10 cellular contexts compared by ENCODE assay signal in the genomic region with DNA sequence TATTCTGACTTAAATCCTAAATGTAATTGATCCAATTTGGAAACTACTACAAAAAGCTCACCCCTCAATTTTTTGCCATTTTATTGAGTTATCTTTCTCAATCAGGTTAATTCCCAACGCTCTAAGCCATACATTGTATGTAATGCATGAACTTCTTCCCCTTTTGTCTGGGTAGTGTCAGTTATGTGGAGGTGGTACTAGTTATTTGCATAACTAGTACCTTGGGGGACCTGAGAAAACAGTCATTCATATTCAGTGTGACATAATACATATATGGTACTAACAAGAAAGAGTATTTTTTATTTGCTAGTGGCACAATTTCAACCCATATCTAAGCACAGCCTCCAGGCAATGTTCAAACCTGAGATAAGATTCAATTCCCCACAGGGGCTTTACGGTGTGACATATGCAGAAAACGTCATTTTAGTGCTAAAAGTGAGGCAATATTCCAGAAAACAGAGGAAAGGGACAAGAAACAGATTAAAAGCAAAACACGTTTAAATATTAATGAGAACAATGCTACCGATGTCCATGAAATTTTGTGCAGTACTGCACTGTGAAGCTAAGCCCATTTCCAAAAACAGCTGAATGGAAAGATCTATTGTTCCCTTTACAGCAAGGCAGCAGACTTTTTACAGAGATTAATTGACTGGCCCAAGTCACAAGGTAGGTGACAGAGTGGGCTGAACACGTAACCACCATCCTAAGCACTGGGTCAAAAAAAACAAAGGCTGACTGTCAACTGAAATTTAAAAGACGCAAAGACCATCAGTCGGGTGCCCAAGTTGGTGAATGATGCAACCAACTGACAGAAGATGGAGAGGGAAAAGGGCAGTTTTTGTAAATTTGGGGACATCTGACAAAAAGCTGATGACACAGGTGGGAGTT. TPM values are rescaled to one million over a fixed set of nuclear protein-coding genes. Genes with fewer than 3 reads are reported as not detected.
A peak's percentile ranks its signal among the peaks of the same experiment; 100 is the strongest.
DNase-seq lines count a peak whose midpoint lies in the region; ATAC-seq, FAIRE-seq and TF ChIP-seq lines count a peak whose summit lies in the region.
"Had no signal": no experiment of that assay in that cellular context is flagged by ENCODE, and none has a peak within 500 bp of the region (broad histone marks: within the 10 kb centered on the region; RNA-seq: fewer than 3 reads in every experiment).

No MANE protein-coding gene starts in this region.

- H3K9me3 ChIP-seq in A549 = no peaks in the 10 kb centered on the region
- no peaks in the 10 kb centered on the region for H3K9me3 ChIP-seq in HAP-1
- no peaks in the 10 kb centered on the region for H3K9me3 ChIP-seq in iPS-18a (ENCODE audit: control insufficient read depth, low read depth, low read length)
- H3K9me3 ChIP-seq in sigmoid colon = no peaks in the 10 kb centered on the region
- no peaks in the 10 kb centered on the region for H3K9me3 ChIP-seq in suprapubic skin

- ATAC-seq in A549 = no peak
- ATAC-seq in GM21619 (IDR thresholded peaks at IDR 0.05; ENCODE audit: unreplicated experiment) = no peak

- TF ChIP-seq CTCF in A549 (IDR thresholded peaks at IDR 0.05) (no peak), WI38 (IDR thresholded peaks at IDR 0.05; ENCODE audit: low read depth, low read length) (no peak), sigmoid colon (IDR thresholded peaks at IDR 0.05) (no peak), suprapubic skin (IDR thresholded peaks at IDR 0.05) (no peak)

- H3K4me2 ChIP-seq in A549 = peak overlapping the region; percentile 79

- H3K36me3 ChIP-seq in HAP-1 (replicated peaks) (no peaks in the 10 kb centered on the region), iPS-18a (ENCODE audit: control insufficient read depth, low read depth, low read length) (no peaks in the 10 kb centered on the region), sigmoid colon (peaks cover 0 to 11% (median 3%) of the 10 kb centered on the region in 4 donors), suprapubic skin (peaks cover 13% of the 10 kb centered on the region)

- H3K27me3 ChIP-seq in HAP-1 (ENCODE audit: low read depth) (no peaks in the 10 kb centered on the region), iPS-18a (ENCODE audit: control insufficient read depth, insufficient read depth, low read length) (no peaks in the 10 kb centered on the region), sigmoid colon (no peaks in the 10 kb centered on the region), suprapubic skin (no peaks in the 10 kb centered on the region)

- H3K4me1 ChIP-seq in A549 = peaks cover 13% of the 10 kb centered on the region; the same call in 2 of the 3 replicates
- peaks cover 12% of the 10 kb centered on the region for H3K4me1 ChIP-seq in HAP-1
- H3K4me1 ChIP-seq in iPS-18a (ENCODE audit: control insufficient read depth, low read depth, low read length) = peaks cover 4% of the 10 kb centered on the region
- H3K4me1 ChIP-seq in sigmoid colon = peaks cover 0 to 20% (median 5%) of the 10 kb centered on the region in 4 donors
- peaks cover 5% of the 10 kb centered on the region for H3K4me1 ChIP-seq in suprapubic skin

- in situ Hi-C loops in HAP-1 (cut with MboI; ENCODE audit: low sequenced_read_pairs) = no loop called here

- DNase-seq in A549 (ENCODE audit: low read depth in 1 of 2, low spot score in 1 of 2) (no peak), HAP-1 (ENCODE audit: low spot score in 2 of 2) (peak in 1 of 2 experiments; percentile 69), sigmoid colon (no peak), suprapubic skin (ENCODE audit: low spot score in 2 of 2) (no peak), NCI-H524 (lab: John Stamatoyannopoulos, UW) (no peak)
- DNase-seq: GDM1 had no signal

- intact Hi-C loops in sigmoid colon (cut with DNase I) = loop anchor here (5.0 kb wide), 1 partner anchor 107 kb away; the partner anchor contains the start of genes PIGP and TTC3

- TF ChIP-seq EP300 in A549 (IDR thresholded peaks at IDR 0.05) (no peak), sigmoid colon (IDR thresholded peaks at IDR 0.05) (no peak), suprapubic skin (IDR thresholded peaks at IDR 0.05) (no peak)

- FAIRE-seq in A549 (lab: Jason Lieb, UNC) = no peak

- H3K27ac ChIP-seq in A549 = peak overlapping the region; percentile 93 to 96
- H3K27ac ChIP-seq in iPS-18a (ENCODE audit: low read length) = no peak overlapping the region
- no peak overlapping the region for H3K27ac ChIP-seq in sigmoid colon
- H3K27ac ChIP-seq in suprapubic skin = no peak overlapping the region

- CTCF ChIA-PET in A549 (lab: Yijun Ruan, JAX) = interaction anchor here (0.6 to 1.0 kb wide), 5 partner anchors 12 to 1020 kb away, joined by 3 to 6 read pairs (median 3); no protein-coding TSS in a partner anchor

- POLR2A ChIA-PET in A549 (lab: Yijun Ruan, JAX) = interaction anchor here (1.1 kb wide), 1 partner anchor 535 kb away, joined by 4 read pairs; no protein-coding TSS in a partner anchor

- 75% methylated on average over 8 of the region's 8 CpGs for WGBS in A549 (ENCODE audit: missing lambda C conversion rate)
- 87 to 88% methylated on average over 8 of the region's 8 CpGs for WGBS in sigmoid colon, 2 donors
- WGBS in suprapubic skin = 79% methylated on average over 8 of the region's 8 CpGs

- H3K4me3 ChIP-seq in A549 = peak overlapping the region; percentile 70
- H3K4me3 ChIP-seq in HAP-1 = peak overlapping the region; percentile 66
- H3K4me3 ChIP-seq in WI38 (ENCODE audit: low read depth, low read length) = peak overlapping the region; percentile 71
- peak overlapping the region; percentile 73 for H3K4me3 ChIP-seq in iPS-18a (ENCODE audit: low read length)
- H3K4me3 ChIP-seq in sigmoid colon = peak overlapping the region in 1 of 4 donors; percentile 70
- no peak overlapping the region for H3K4me3 ChIP-seq in suprapubic skin

- TF ChIP-seq RAD21 in A549 (conservative IDR thresholded peaks at IDR 0.05 in 1 of 2, IDR thresholded peaks at IDR 0.05 in 1 of 2) = no peak

- no peak overlapping the region for H3K9ac ChIP-seq in iPS-18a (ENCODE audit: low read length)

- TF ChIP-seq POLR2A in A549 (IDR thresholded peaks at IDR 0.05; ENCODE audit: low read length) (no peak), sigmoid colon (IDR thresholded peaks at IDR 0.05) (no peak), suprapubic skin (IDR thresholded peaks at IDR 0.05) (no peak)

TF ChIP-seq in A549, 52 proteins besides CTCF, POLR2A, EP300 and RAD21 (continues in another document):
- no peak for TF ChIP-seq HOXB13 (CRISPR knock-in tag; IDR thresholded peaks at IDR 0.05; ENCODE audit: low read depth)
- TF ChIP-seq, protein P1, sequence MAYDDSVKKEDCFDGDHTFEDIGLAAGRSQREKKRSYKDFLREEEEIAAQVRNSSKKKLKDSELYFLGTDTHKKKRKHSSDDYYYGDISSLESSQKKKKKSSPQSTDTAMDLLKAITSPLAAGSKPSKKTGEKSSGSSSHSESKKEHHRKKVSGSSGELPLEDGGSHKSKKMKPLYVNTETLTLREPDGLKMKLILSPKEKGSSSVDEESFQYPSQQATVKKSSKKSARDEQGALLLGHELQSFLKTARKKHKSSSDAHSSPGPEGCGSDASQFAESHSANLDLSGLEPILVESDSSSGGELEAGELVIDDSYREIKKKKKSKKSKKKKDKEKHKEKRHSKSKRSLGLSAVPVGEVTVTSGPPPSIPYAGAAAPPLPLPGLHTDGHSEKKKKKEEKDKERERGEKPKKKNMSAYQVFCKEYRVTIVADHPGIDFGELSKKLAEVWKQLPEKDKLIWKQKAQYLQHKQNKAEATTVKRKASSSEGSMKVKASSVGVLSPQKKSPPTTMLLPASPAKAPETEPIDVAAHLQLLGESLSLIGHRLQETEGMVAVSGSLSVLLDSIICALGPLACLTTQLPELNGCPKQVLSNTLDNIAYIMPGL (CRISPR knock-in tag; IDR thresholded peaks at IDR 0.05; ENCODE audit: borderline replicate concordance) = no peak
- TF ChIP-seq ZFP36 (IDR thresholded peaks at IDR 0.05; ENCODE audit: borderline replicate concordance, partially characterized antibody) = no peak
- no peak for TF ChIP-seq KDM1A (IDR thresholded peaks at IDR 0.05; ENCODE audit: low read depth)
- TF ChIP-seq ZNF302 (CRISPR knock-in tag; IDR thresholded peaks at IDR 0.05) = no peak
- TF ChIP-seq, protein P2, sequence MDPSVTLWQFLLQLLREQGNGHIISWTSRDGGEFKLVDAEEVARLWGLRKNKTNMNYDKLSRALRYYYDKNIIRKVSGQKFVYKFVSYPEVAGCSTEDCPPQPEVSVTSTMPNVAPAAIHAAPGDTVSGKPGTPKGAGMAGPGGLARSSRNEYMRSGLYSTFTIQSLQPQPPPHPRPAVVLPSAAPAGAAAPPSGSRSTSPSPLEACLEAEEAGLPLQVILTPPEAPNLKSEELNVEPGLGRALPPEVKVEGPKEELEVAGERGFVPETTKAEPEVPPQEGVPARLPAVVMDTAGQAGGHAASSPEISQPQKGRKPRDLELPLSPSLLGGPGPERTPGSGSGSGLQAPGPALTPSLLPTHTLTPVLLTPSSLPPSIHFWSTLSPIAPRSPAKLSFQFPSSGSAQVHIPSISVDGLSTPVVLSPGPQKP (IDR thresholded peaks at IDR 0.05; ENCODE audit: low read depth, low read length) = no peak
- TF ChIP-seq USF2 (IDR thresholded peaks at IDR 0.05) = no peak
- TF ChIP-seq FOSB (CRISPR knock-in tag; IDR thresholded peaks at IDR 0.05) = no peak
- no peak for TF ChIP-seq CBX2 (IDR thresholded peaks at IDR 0.05; ENCODE audit: borderline replicate concordance, low read depth)

RNA-seq across cellular contexts. Expression of gene HLCS, which starts 1.4 kb away (rescaled TPM):
- 23.1 and 24.3 TPM in 2 replicates for polyA plus RNA-seq in A549 (2011; rRNA removed)
- polyA plus RNA-seq in A549 (2012; cell fraction: cytosol; rRNA removed) = 4.3 and 4.8 TPM in 2 replicates
- 4.8 and 6.9 TPM in 2 replicates for polyA plus RNA-seq in A549 (2012; cell fraction: nucleus; rRNA removed)
- 7.6 to 9.0 TPM (median 8.4 TPM) in 3 replicates for polyA plus RNA-seq in A549 (2017; fragmentation: RNase III; extraction: RNeasy Plus Mini Kit Qiagen cat#74134 plus additional on column Dnase treatment)
- 24.9 and 27.6 TPM in 2 replicates for polyA minus RNA-seq in A549 (2011; rRNA and poly(A)+ RNA removed)
- total RNA-seq in sigmoid colon = 10 to 100 TPM; 12.5 to 26.0 (median 15.6) TPM
- 1 to 10 TPM; 3.0 to 5.4 (median 3.5) TPM for polyA plus RNA-seq in sigmoid colon
- total RNA-seq in suprapubic skin = 10 to 100 TPM in 2 of 4 donors, 1 to 10 TPM in 2; 8.4 to 16.1 (median 11.5) TPM

RNA-seq across cellular contexts. Expression of gene RIPPLY3, which starts 41.4 kb away (rescaled TPM):
- polyA plus RNA-seq in A549 (2011; rRNA removed) (1.3 and 1.5 TPM in 2 replicates), A549 (2017; fragmentation: RNase III; extraction: RNeasy Plus Mini Kit Qiagen cat#74134 plus additional on column Dnase treatment) (0.46 to 0.65 TPM (median 0.63 TPM) in 3 replicates), sigmoid colon (under 1 TPM in 1 of 3 donors, not detected in 2; 0.12 TPM)
- polyA plus RNA-seq in A549 (2012; cell fraction: cytosol; rRNA removed) = 0.86 and 1.3 TPM in 2 replicates
- polyA plus RNA-seq in A549 (2012; cell fraction: nucleus; rRNA removed) = 0.66 and 1.1 TPM in 2 replicates
- 0.29 and 0.58 TPM in 2 replicates for polyA minus RNA-seq in A549 (2011; rRNA and poly(A)+ RNA removed)
- total RNA-seq in sigmoid colon (not detected), suprapubic skin (under 1 TPM in 1 of 4 donors, not detected in 3; 0.21 TPM)
- total RNA-seq: myocyte had no signal

Comparison
In these comparisons a context has a peak if more than half of its experiments do, and no peak if none do; other contexts are left out.
1. H3K27ac ChIP-seq: peak in A549 (2 of 2); none in iPS-18a (single experiment), sigmoid colon (0 of 4) and suprapubic skin (single experiment).